In genomic region chr2:71130325-71131260, GRCh38 we compare ENCODE assay signal across 1 cellular context.
TF ChIP-seq lines count a peak whose summit lies in the region.

Gene MPHOSPH10 (plus strand): TSS chr2:71130634. CDS start chr2:71130666, 32 bp downstream.

TF ChIP-seq in HepG2, 621 proteins besides CTCF, POLR2A, EP300 and RAD21 (continued from another document and continues in another):
- TF ChIP-seq TGIF2 (CRISPR knock-in tag; IDR thresholded peaks at IDR 0.05): peak; percentile 98
- TF ChIP-seq GLI4 (CRISPR knock-in tag; IDR thresholded peaks at IDR 0.05; ENCODE audit: borderline replicate concordance): peak; percentile 64; the same call in 1 of the 2 replicates
- peak; percentile 84; the same call in 1 of the 2 replicates for TF ChIP-seq TP53 (CRISPR knock-in tag; conservative IDR thresholded peaks at IDR 0.05)
- peak; percentile 20; the same call in 1 of the 2 replicates for TF ChIP-seq ARID2 (CRISPR knock-in tag; IDR thresholded peaks at IDR 0.05; ENCODE audit: borderline replicate concordance)
- TF ChIP-seq ZNF333 (CRISPR knock-in tag; IDR thresholded peaks at IDR 0.05; ENCODE audit: borderline replicate concordance): peak; percentile 36; the same call in 1 of the 2 replicates
- TF ChIP-seq ZNF484 (CRISPR knock-in tag; IDR thresholded peaks at IDR 0.05; ENCODE audit: borderline replicate concordance, low read depth): 0 out of 2 replicates have a peak, but pooled peaks have one; percentile 33
- TF ChIP-seq ZNF280B (CRISPR knock-in tag; IDR thresholded peaks at IDR 0.05; ENCODE audit: borderline replicate concordance): peak; percentile 90
- TF ChIP-seq CC2D1A (CRISPR knock-in tag; IDR thresholded peaks at IDR 0.05): peak; percentile 98
- peak; percentile 85; the same call in 1 of the 2 replicates for TF ChIP-seq ZNF800 (CRISPR knock-in tag; IDR thresholded peaks at IDR 0.05)
- 0 out of 2 replicates have a peak, but pooled peaks have one; percentile 9 for TF ChIP-seq CHD4 (IDR thresholded peaks at IDR 0.05; ENCODE audit: borderline replicate concordance, low read length)
- TF ChIP-seq ARNT2 (CRISPR knock-in tag; IDR thresholded peaks at IDR 0.05; ENCODE audit: low read depth): peak; percentile 95
- no peak for TF ChIP-seq TAF15 (IDR thresholded peaks at IDR 0.05; ENCODE audit: low read depth, low read length, poor library complexity, severe bottlenecking)
- peak; percentile 86 for TF ChIP-seq POLR2G (IDR thresholded peaks at IDR 0.05; ENCODE audit: low read depth, low read length)
- no peak for TF ChIP-seq ZNF3 (CRISPR knock-in tag; IDR thresholded peaks at IDR 0.05)
- TF ChIP-seq TARDBP (CRISPR knock-in tag; IDR thresholded peaks at IDR 0.05): peak; percentile 49; the same call in 1 of the 2 replicates
- TF ChIP-seq RFXANK (CRISPR knock-in tag; IDR thresholded peaks at IDR 0.05): 0 out of 2 replicates have a peak, but pooled peaks have one; percentile 32
- peak; percentile 96; the same call in 1 of the 2 replicates for TF ChIP-seq ZNF703 (CRISPR knock-in tag; IDR thresholded peaks at IDR 0.05; ENCODE audit: borderline replicate concordance)
- TF ChIP-seq FOXO4 (CRISPR knock-in tag; conservative IDR thresholded peaks at IDR 0.05): peak; percentile 98
- TF ChIP-seq MIXL1 (CRISPR knock-in tag; IDR thresholded peaks at IDR 0.05): no peak; the same call in 1 of the 2 replicates
- peak; percentile 97 for TF ChIP-seq SRY (CRISPR knock-in tag; IDR thresholded peaks at IDR 0.05)
- TF ChIP-seq ZNF878 (CRISPR knock-in tag; IDR thresholded peaks at IDR 0.05): peak; percentile 93
- peak; percentile 91 for TF ChIP-seq ETV6 (CRISPR knock-in tag; conservative IDR thresholded peaks at IDR 0.05)
- peak; percentile 97 for TF ChIP-seq ATF6 (CRISPR knock-in tag; conservative IDR thresholded peaks at IDR 0.05)
- peak; percentile 57 for TF ChIP-seq E2F5 (CRISPR knock-in tag; conservative IDR thresholded peaks at IDR 0.05)
- peak; percentile 66 for TF ChIP-seq AHDC1 (CRISPR knock-in tag; IDR thresholded peaks at IDR 0.05; ENCODE audit: borderline replicate concordance)
- TF ChIP-seq CBFB (CRISPR knock-in tag; IDR thresholded peaks at IDR 0.05): peak; percentile 57; the same call in 1 of the 2 replicates
- TF ChIP-seq ZNF260 (CRISPR knock-in tag; IDR thresholded peaks at IDR 0.05; ENCODE audit: borderline replicate concordance, low read depth): no peak
- peak; percentile 86; the same call in 1 of the 2 replicates for TF ChIP-seq IRX3 (CRISPR knock-in tag; IDR thresholded peaks at IDR 0.05; ENCODE audit: borderline replicate concordance, low read depth)
- TF ChIP-seq SAFB2 (CRISPR knock-in tag; IDR thresholded peaks at IDR 0.05; ENCODE audit: borderline replicate concordance, low read depth): peak; percentile 49; the same call in 1 of the 2 replicates
- TF ChIP-seq CEBPB (IDR thresholded peaks at IDR 0.05; ENCODE audit: borderline replicate concordance, low read depth, low read length): no peak
- peak; percentile 51; the same call in 1 of the 2 replicates for TF ChIP-seq ZNF619 (CRISPR knock-in tag; IDR thresholded peaks at IDR 0.05)
- no peak for TF ChIP-seq ZNF383 (CRISPR knock-in tag; IDR thresholded peaks at IDR 0.05; ENCODE audit: borderline replicate concordance)
- peak; percentile 74; the same call in 1 of the 2 replicates for TF ChIP-seq ZBTB1 (CRISPR knock-in tag; IDR thresholded peaks at IDR 0.05; ENCODE audit: borderline replicate concordance)
- TF ChIP-seq RFXAP (CRISPR knock-in tag; IDR thresholded peaks at IDR 0.05; ENCODE audit: borderline replicate concordance): peak; percentile 95
- TF ChIP-seq ZNF576 (CRISPR knock-in tag; IDR thresholded peaks at IDR 0.05): peak; percentile 91
- TF ChIP-seq ZNF614 (CRISPR knock-in tag; IDR thresholded peaks at IDR 0.05; ENCODE audit: borderline replicate concordance): 0 out of 2 replicates have a peak, but pooled peaks have one; percentile 30
- TF ChIP-seq NR2F2 (IDR thresholded peaks at IDR 0.05; ENCODE audit: borderline replicate concordance, low read depth): 0 out of 2 replicates have a peak, but pooled peaks have one; percentile 21
- TF ChIP-seq STAT5B (CRISPR knock-in tag; IDR thresholded peaks at IDR 0.05): peak; percentile 92; the same call in 1 of the 2 replicates
- peak; percentile 96 for TF ChIP-seq NFKB2 (CRISPR knock-in tag; IDR thresholded peaks at IDR 0.05; ENCODE audit: borderline replicate concordance)
- no peak for TF ChIP-seq WIZ (CRISPR knock-in tag; IDR thresholded peaks at IDR 0.05)
- no peak; the same call in 1 of the 2 replicates for TF ChIP-seq ZNF430 (CRISPR knock-in tag; IDR thresholded peaks at IDR 0.05)
- TF ChIP-seq ZNF773 (CRISPR knock-in tag; IDR thresholded peaks at IDR 0.05; ENCODE audit: borderline replicate concordance): peak; percentile 90
- TF ChIP-seq ZNF740 (CRISPR knock-in tag; IDR thresholded peaks at IDR 0.05): peak; percentile 64
- peak; percentile 94; the same call in 1 of the 2 replicates for TF ChIP-seq AFF4 (CRISPR knock-in tag; IDR thresholded peaks at IDR 0.05)
- peak; percentile 37; the same call in 1 of the 2 replicates for TF ChIP-seq ZNF205 (CRISPR knock-in tag; IDR thresholded peaks at IDR 0.05)
- no peak for TF ChIP-seq ATAD3A (CRISPR knock-in tag; IDR thresholded peaks at IDR 0.05)
